3 cellular contexts compared by ENCODE assay signal in genomic region chr4:135073389-135073788, GRCh38.
TF ChIP-seq lines count a peak whose summit lies in the region.

No MANE protein-coding gene starts in this region.

TF ChIP-seq in GM23338, 12 proteins besides CTCF, POLR2A, EP300 and RAD21:
- TF ChIP-seq JUNB (IDR thresholded peaks at IDR 0.05; ENCODE audit: unreplicated experiment): no peak
- TF ChIP-seq, protein P1, sequence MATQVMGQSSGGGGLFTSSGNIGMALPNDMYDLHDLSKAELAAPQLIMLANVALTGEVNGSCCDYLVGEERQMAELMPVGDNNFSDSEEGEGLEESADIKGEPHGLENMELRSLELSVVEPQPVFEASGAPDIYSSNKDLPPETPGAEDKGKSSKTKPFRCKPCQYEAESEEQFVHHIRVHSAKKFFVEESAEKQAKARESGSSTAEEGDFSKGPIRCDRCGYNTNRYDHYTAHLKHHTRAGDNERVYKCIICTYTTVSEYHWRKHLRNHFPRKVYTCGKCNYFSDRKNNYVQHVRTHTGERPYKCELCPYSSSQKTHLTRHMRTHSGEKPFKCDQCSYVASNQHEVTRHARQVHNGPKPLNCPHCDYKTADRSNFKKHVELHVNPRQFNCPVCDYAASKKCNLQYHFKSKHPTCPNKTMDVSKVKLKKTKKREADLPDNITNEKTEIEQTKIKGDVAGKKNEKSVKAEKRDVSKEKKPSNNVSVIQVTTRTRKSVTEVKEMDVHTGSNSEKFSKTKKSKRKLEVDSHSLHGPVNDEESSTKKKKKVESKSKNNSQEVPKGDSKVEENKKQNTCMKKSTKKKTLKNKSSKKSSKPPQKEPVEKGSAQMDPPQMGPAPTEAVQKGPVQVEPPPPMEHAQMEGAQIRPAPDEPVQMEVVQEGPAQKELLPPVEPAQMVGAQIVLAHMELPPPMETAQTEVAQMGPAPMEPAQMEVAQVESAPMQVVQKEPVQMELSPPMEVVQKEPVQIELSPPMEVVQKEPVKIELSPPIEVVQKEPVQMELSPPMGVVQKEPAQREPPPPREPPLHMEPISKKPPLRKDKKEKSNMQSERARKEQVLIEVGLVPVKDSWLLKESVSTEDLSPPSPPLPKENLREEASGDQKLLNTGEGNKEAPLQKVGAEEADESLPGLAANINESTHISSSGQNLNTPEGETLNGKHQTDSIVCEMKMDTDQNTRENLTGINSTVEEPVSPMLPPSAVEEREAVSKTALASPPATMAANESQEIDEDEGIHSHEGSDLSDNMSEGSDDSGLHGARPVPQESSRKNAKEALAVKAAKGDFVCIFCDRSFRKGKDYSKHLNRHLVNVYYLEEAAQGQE (IDR thresholded peaks at IDR 0.05; ENCODE audit: unreplicated experiment): no peak
- TF ChIP-seq CREB1 (CRISPR knock-in tag; IDR thresholded peaks at IDR 0.05; ENCODE audit: low read depth): no peak
- peak; percentile 52; the same call in 1 of the 2 replicates for TF ChIP-seq NANOG (IDR thresholded peaks at IDR 0.05; ENCODE audit: borderline replicate concordance)
- TF ChIP-seq EZH2 (IDR thresholded peaks at IDR 0.05; ENCODE audit: low read depth, unreplicated experiment): no peak
- TF ChIP-seq POLR2AphosphoS5 (IDR thresholded peaks at IDR 0.05; ENCODE audit: low read depth): no peak

TF ChIP-seq in H1, 55 proteins besides CTCF, POLR2A, EP300 and RAD21:
- TF ChIP-seq USF2 (IDR thresholded peaks at IDR 0.05; ENCODE audit: low read length): no peak
- TF ChIP-seq EZH2 (IDR thresholded peaks at IDR 0.05; ENCODE audit: low read depth, low read length, severe bottlenecking): no peak
- no peak for TF ChIP-seq KDM4A (IDR thresholded peaks at IDR 0.05; ENCODE audit: low read depth, low read length, severe bottlenecking)
- no peak for TF ChIP-seq NANOG (IDR thresholded peaks at IDR 0.05; ENCODE audit: insufficient read depth, low read depth, low read length, poor library complexity, severe bottlenecking)
- TF ChIP-seq KDM5A (IDR thresholded peaks at IDR 0.05; ENCODE audit: low read length): no peak
- no peak for TF ChIP-seq JUN (IDR thresholded peaks at IDR 0.05; ENCODE audit: low read depth, low read length)
- no peak for TF ChIP-seq BCL11A (IDR thresholded peaks at IDR 0.05; ENCODE audit: low read depth in 2 of 2, low read length in 2 of 2)

TF ChIP-seq in neural cell, 6 proteins besides CTCF, POLR2A, EP300 and RAD21:
- TF ChIP-seq SMC3 (conservative IDR thresholded peaks at IDR 0.05; ENCODE audit: poor library complexity): no peak
- no peak for TF ChIP-seq MXI1 (conservative IDR thresholded peaks at IDR 0.05; ENCODE audit: poor library complexity, severe bottlenecking)
- TF ChIP-seq, protein P1 (IDR thresholded peaks at IDR 0.05; ENCODE audit: borderline replicate concordance): no peak
- no peak for TF ChIP-seq EZH2 (IDR thresholded peaks at IDR 0.05; ENCODE audit: borderline replicate concordance, insufficient read depth, low read length, poor library complexity, severe bottlenecking)
- TF ChIP-seq TAF1 (IDR thresholded peaks at IDR 0.05; ENCODE audit: low read depth): no peak
- TF ChIP-seq POLR2AphosphoS5 (IDR thresholded peaks at IDR 0.05): no peak
